In genomic region chr20:62407221-62407992, GRCh38 we compare ENCODE assay signal across 8 cellular contexts. TPM values are rescaled to one million over a fixed set of nuclear protein-coding genes. Genes with fewer than 3 reads are reported as not detected.
DNase-seq lines count a peak whose midpoint lies in the region; ATAC-seq and TF ChIP-seq lines count a peak whose summit lies in the region.

CABLES2 (minus strand) TSS chr20:62407285; CDS start chr20:62407276, 9 bp downstream.

- 17% methylated on average over 17 of the region's 73 CpGs for WGBS in prostate gland
- WGBS in urinary bladder: 5% methylated on average over 72 of the region's 73 CpGs

- H3K36me3 ChIP-seq in left ventricle myocardium inferior: no peaks in the 10 kb centered on the region
- H3K36me3 ChIP-seq in prostate gland: no peaks in the 10 kb centered on the region
- no peaks in the 10 kb centered on the region for H3K36me3 ChIP-seq in urinary bladder (ENCODE audit: insufficient read depth)

- H3K4me1 ChIP-seq in left ventricle myocardium inferior (peaks cover 38% of the 10 kb centered on the region), prostate gland (replicated peaks) (peaks cover 23% of the 10 kb centered on the region), urinary bladder (ENCODE audit: insufficient read depth) (no peaks in the 10 kb centered on the region)

- no peaks in the 10 kb centered on the region for H3K9me3 ChIP-seq in left ventricle myocardium inferior (replicated peaks)
- H3K9me3 ChIP-seq in prostate gland: no peaks in the 10 kb centered on the region

- peak within 1 kb of the TSS; percentile 76 for H3K27ac ChIP-seq in left ventricle myocardium inferior (replicated peaks)
- H3K27ac ChIP-seq in prostate gland: peak within 1 kb of the TSS in 1 of 2 donors; percentile 36
- H3K27ac ChIP-seq in urinary bladder (ENCODE audit: low read depth): no peak within 1 kb of the TSS

- intact Hi-C loops in T-helper 1 cell treated with Interleukin-12 subunit alpha and Interleukin-12 subunit beta and Interleukin-4 antibody, amounts not matched to agents 30 ng/mL and 1 ng/mL, for 36 hours (cut with micrococcal nuclease): loop anchor here (1.0 to 5.0 kb wide), 5 partner anchors 20 to 530 kb away; partner anchors contain the start of genes ADRM1, GID8, MRGBP and RPS21
- intact Hi-C loops in left ventricle myocardium inferior (cut with micrococcal nuclease) (no loop called here), prostate gland (cut with DNase I) (loop anchor here (5.0 kb wide), 1 partner anchor 210 kb away; no protein-coding TSS in a partner anchor)

- H3K4me3 ChIP-seq in left ventricle myocardium inferior (peak within 1 kb of the TSS; percentile 78), prostate gland (peak within 1 kb of the TSS; percentile 60 to 63), urinary bladder (ENCODE audit: low read depth, low read length) (peak within 1 kb of the TSS; percentile 87)

- ATAC-seq in GM18498 (IDR thresholded peaks at IDR 0.05; ENCODE audit: unreplicated experiment): peak; percentile 88
- ATAC-seq in HG02870 (IDR thresholded peaks at IDR 0.05; ENCODE audit: unreplicated experiment): peak; percentile 86

- peak; percentile 28 for TF ChIP-seq POLR2A in prostate gland (IDR thresholded peaks at IDR 0.05)

- peak; percentile 40 for TF ChIP-seq CTCF in left ventricle myocardium inferior (IDR thresholded peaks at IDR 0.05; ENCODE audit: borderline replicate concordance)
- TF ChIP-seq CTCF in prostate gland (IDR thresholded peaks at IDR 0.05): peak in 2 of 4 experiments; percentile 60 to 62

- H3K27me3 ChIP-seq in left ventricle myocardium inferior (ENCODE audit: low read depth) (no peaks in the 10 kb centered on the region), prostate gland (replicated peaks; ENCODE audit: insufficient read depth) (no peaks in the 10 kb centered on the region)

- DNase-seq in NCI-H146 (lab: John Stamatoyannopoulos, UW) (peak; percentile 94), amniotic stem cell (lab: John Stamatoyannopoulos, UW) (peak; percentile 87), left ventricle myocardium inferior (peak; percentile 94), prostate gland (ENCODE audit: low spot score) (peak; percentile 94)

RNA-seq across cellular contexts. Expression of gene CABLES2, which starts in this region (rescaled TPM):
- 18.2 and 18.8 TPM in 2 replicates for total RNA-seq in T-helper 1 cell treated with Interleukin-12 subunit alpha and Interleukin-12 subunit beta and Interleukin-4 antibody, amounts not matched to agents 30 ng/mL and 1 ng/mL, for 36 hours
- total RNA-seq in left ventricle myocardium inferior: 12.0 TPM
- 10 to 100 TPM in 1 of 2 donors, 1 to 10 TPM in 1; 4.1 to 31.3 TPM for total RNA-seq in prostate gland
- 2.1 TPM for total RNA-seq in urinary bladder
- 5.7 TPM for polyA plus RNA-seq in urinary bladder
